Comparison of ENCODE assay signal across 8 cellular contexts in genomic region chr5:123511648-123512605, GRCh38. TPM values are rescaled to one million over a fixed set of nuclear protein-coding genes. Genes with fewer than 3 reads are reported as not detected.
DNase-seq lines count a peak whose midpoint lies in the region; ATAC-seq and TF ChIP-seq lines count a peak whose summit lies in the region.

CSNK1G3 (plus strand) TSS chr5:123512177; CDS start chr5:123545664, 33,487 bp downstream.

- H3K27me3 ChIP-seq in left ventricle myocardium inferior (ENCODE audit: low read depth) = no peaks in the 10 kb centered on the region

- H3K4me3 Mint-ChIP-seq in progenitor cell of endocrine pancreas (ENCODE audit: low read depth) = peak within 1 kb of the TSS; percentile 97

- DNase-seq in NCI-H187 (lab: John Stamatoyannopoulos, UW) (peak; percentile 75 to 86), T-helper 2 cell (peak; percentile 66 to 98 (median 89)), left ventricle myocardium inferior (peak; percentile 96), progenitor cell of endocrine pancreas (ENCODE audit: low spot score, unreplicated experiment) (peak; percentile 88), ureter (ENCODE audit: low spot score) (peak; percentile 98)

- TF ChIP-seq CTCF in left ventricle myocardium inferior (IDR thresholded peaks at IDR 0.05; ENCODE audit: borderline replicate concordance) (no peak), progenitor cell of endocrine pancreas (IDR thresholded peaks at IDR 0.05; ENCODE audit: unreplicated experiment) (no peak)

- no peaks in the 10 kb centered on the region for H3K9me3 ChIP-seq in left ventricle myocardium inferior (replicated peaks)

- peak; percentile 91 for ATAC-seq in HG02884 (IDR thresholded peaks at IDR 0.05; ENCODE audit: unreplicated experiment)

- H3K36me3 Mint-ChIP-seq in progenitor cell of endocrine pancreas (ENCODE audit: insufficient read depth) = no peaks in the 10 kb centered on the region

- H3K27ac ChIP-seq in angular gyrus (ENCODE audit: low read depth, low read length) (peak within 1 kb of the TSS; percentile 86), left ventricle myocardium inferior (replicated peaks) (peak within 1 kb of the TSS; percentile 93)

- H3K36me3 ChIP-seq in left ventricle myocardium inferior = no peaks in the 10 kb centered on the region

- H3K9me3 Mint-ChIP-seq in progenitor cell of endocrine pancreas (ENCODE audit: low read depth) = no peaks in the 10 kb centered on the region

- H3K4me1 Mint-ChIP-seq in progenitor cell of endocrine pancreas (ENCODE audit: low read depth) = peaks cover 21% of the 10 kb centered on the region

- intact Hi-C loops in left ventricle myocardium inferior (cut with micrococcal nuclease) = loop anchor here (5.0 kb wide), 1 partner anchor 90 kb away; the partner anchor contains the start of gene CEP120

- H3K4me1 ChIP-seq in left ventricle myocardium inferior = peaks cover 36% of the 10 kb centered on the region

- H3K27ac Mint-ChIP-seq in progenitor cell of endocrine pancreas = peak within 1 kb of the TSS; percentile 99

- TF ChIP-seq POLR2A in GM15510 (IDR thresholded peaks at IDR 0.05; ENCODE audit: borderline replicate concordance, extremely low read depth, insufficient read length) = peak; percentile 73

- H3K4me3 ChIP-seq in left ventricle myocardium inferior = peak within 1 kb of the TSS; percentile 85

- peaks cover 2% of the 10 kb centered on the region for H3K27me3 Mint-ChIP-seq in progenitor cell of endocrine pancreas

RNA-seq across cellular contexts. Expression of gene CSNK1G3, which starts in this region (rescaled TPM):
- 27.6 TPM for total RNA-seq in left ventricle myocardium inferior
- 65.7 and 65.9 TPM in 2 replicates for total RNA-seq in progenitor cell of endocrine pancreas
- total RNA-seq in ureter = 66.0 TPM

Comparison
In these comparisons a context has a peak if more than half of its experiments do, and no peak if none do; other contexts are left out.
1. Peak in every context shown above with its lines: DNase-seq, ATAC-seq, H3K4me3 ChIP-seq and H3K27ac ChIP-seq.